1 cellular context compared by ENCODE assay signal in genomic region chr19:20612711-20613316, GRCh38.
A peak's percentile ranks its signal among the peaks of the same experiment; 100 is the strongest.
TF ChIP-seq lines count a peak whose summit lies in the region.

No MANE protein-coding gene starts in this region.

TF ChIP-seq in HepG2, 621 proteins besides CTCF, POLR2A, EP300 and RAD21:
- TF ChIP-seq ZNF652 (CRISPR knock-in tag; IDR thresholded peaks at IDR 0.05; ENCODE audit: borderline replicate concordance, low read depth) (peak; percentile 74), PHF8 (CRISPR knock-in tag; IDR thresholded peaks at IDR 0.05) (no peak)
TF ChIP-seq in HepG2: peak in this region for 1.
